In genomic region chrX:42495139-42495538, GRCh38 we compare ENCODE assay signal across 17 cellular contexts.
DNase-seq lines count a peak whose midpoint lies in the region.
"Had no signal": no experiment of that assay in that cellular context is flagged by ENCODE, and none has a peak within 500 bp of the region (broad histone marks: within the 10 kb centered on the region; RNA-seq: fewer than 3 reads in every experiment).

No MANE protein-coding gene starts in this region.

- no peaks in the 10 kb centered on the region for H3K27me3 Mint-ChIP-seq in activated CD4-positive, alpha-beta T cell treated with anti-CD3 and anti-CD28 coated beads, Interleukin-2, amount 10 ng/mL, durations not matched to agents 7 days and 5 days
- H3K27me3 Mint-ChIP-seq: activated T-helper 17 cell treated with anti-CD3 and anti-CD28 coated beads, Interleukin-2, amount 50 U/mL, for 72 hours had no signal

- H3K4me3 Mint-ChIP-seq in activated CD4-positive, alpha-beta T cell treated with anti-CD3 and anti-CD28 coated beads, Interleukin-2, amount 10 ng/mL, durations not matched to agents 7 days and 5 days, result no peak overlapping the region
- H3K4me3 Mint-ChIP-seq: activated T-helper 17 cell treated with anti-CD3 and anti-CD28 coated beads, Interleukin-2, amount 50 U/mL, for 72 hours; GM23338; stimulated activated naive B cell treated with anti-CD40 and anti-IgM and Interleukin-4, amounts not matched to agents 10 μg/mL and 1 μg/mL and 100 μg/mL, for 72 hours had no signal

- H3K27ac Mint-ChIP-seq in activated CD4-positive, alpha-beta T cell treated with anti-CD3 and anti-CD28 coated beads, Interleukin-2, amount 10 ng/mL, durations not matched to agents 7 days and 5 days, result no peak overlapping the region
- H3K27ac Mint-ChIP-seq: activated T-helper 17 cell treated with anti-CD3 and anti-CD28 coated beads, Interleukin-2, amount 50 U/mL, for 72 hours; GM23338; stimulated activated naive B cell treated with anti-CD40 and anti-IgM and Interleukin-4, amounts not matched to agents 10 μg/mL and 1 μg/mL and 100 μg/mL, for 72 hours had no signal

- CTCF ChIA-PET in activated CD4-positive, alpha-beta T cell treated with anti-CD3 and anti-CD28 coated beads, Interleukin-2, amount 10 ng/mL, durations not matched to agents 7 days and 5 days (lab: Charles Lee), result interaction anchor here (1.2 to 1.5 kb wide), 2 partner anchors 28 to 204 kb away, joined by 3 to 4 read pairs; no protein-coding TSS in a partner anchor

- H3K36me3 Mint-ChIP-seq in activated CD4-positive, alpha-beta T cell treated with anti-CD3 and anti-CD28 coated beads, Interleukin-2, amount 10 ng/mL, durations not matched to agents 7 days and 5 days (ENCODE audit: low read depth), result no peaks in the 10 kb centered on the region

- DNase-seq in NCI-H2171 treated with DMSO at 0.1 percent for 48 hours (lab: John Stamatoyannopoulos, UW) (peak; percentile 19), NCI-H2171 (lab: John Stamatoyannopoulos, UW) (no peak), NCI-H2029 (lab: John Stamatoyannopoulos, UW) (peak; percentile 87), RPMI8226 (peak; percentile 64), renal cortical epithelial cell (ENCODE audit: low read depth) (peak; percentile 58), dedifferentiated amniotic fluid mesenchymal stem cell (ENCODE audit: extremely low spot score) (no peak), ecto neural progenitor cell (ENCODE audit: low spot score) (no peak)
- no peak for DNase-seq in activated CD4-positive, alpha-beta T cell treated with anti-CD3 and anti-CD28 coated beads, Interleukin-2, amount 10 ng/mL, durations not matched to agents 7 days and 5 days
- DNase-seq: activated CD8-positive, alpha-beta memory T cell treated with anti-CD3 and anti-CD28 coated beads for 24 hours; adrenal gland; dorsolateral prefrontal cortex; NCI-H2227 treated with DMSO at 0.1 percent for 48 hours; right cardiac atrium; SIG-M5; stimulated activated naive B cell treated with anti-CD40 and anti-IgM and Interleukin-4, amounts not matched to agents 10 μg/mL and 1 μg/mL and 100 μg/mL, for 72 hours had no signal

- no peaks in the 10 kb centered on the region for H3K9me3 Mint-ChIP-seq in activated CD4-positive, alpha-beta T cell treated with anti-CD3 and anti-CD28 coated beads, Interleukin-2, amount 10 ng/mL, durations not matched to agents 7 days and 5 days
- H3K9me3 Mint-ChIP-seq: activated T-helper 17 cell treated with anti-CD3 and anti-CD28 coated beads, Interleukin-2, amount 50 U/mL, for 72 hours; GM23338; stimulated activated naive B cell treated with anti-CD40 and anti-IgM and Interleukin-4, amounts not matched to agents 10 μg/mL and 1 μg/mL and 100 μg/mL, for 72 hours had no signal

- POLR2A ChIA-PET in activated CD4-positive, alpha-beta T cell treated with anti-CD3 and anti-CD28 coated beads, Interleukin-2, amount 10 ng/mL, durations not matched to agents 7 days and 5 days (lab: Charles Lee), result no interaction called here

- H3K4me1 Mint-ChIP-seq in activated CD4-positive, alpha-beta T cell treated with anti-CD3 and anti-CD28 coated beads, Interleukin-2, amount 10 ng/mL, durations not matched to agents 7 days and 5 days, result no peaks in the 10 kb centered on the region
- H3K4me1 Mint-ChIP-seq: activated T-helper 17 cell treated with anti-CD3 and anti-CD28 coated beads, Interleukin-2, amount 50 U/mL, for 72 hours; GM23338 had no signal

Comparison
In these comparisons a context has a peak if more than half of its experiments do, and no peak if none do; other contexts are left out.
1. DNase-seq: peak in NCI-H2171 treated with DMSO at 0.1 percent for 48 hours (single experiment), NCI-H2029 (single experiment), RPMI8226 (single experiment) and renal cortical epithelial cell (single experiment); none in NCI-H2171 (single experiment), dedifferentiated amniotic fluid mesenchymal stem cell (single experiment), activated CD4-positive, alpha-beta T cell treated with anti-CD3 and anti-CD28 coated beads, Interleukin-2, amount 10 ng/mL, durations not matched to agents 7 days and 5 days (single experiment) and ecto neural progenitor cell (single experiment).